10 cellular contexts compared by ENCODE assay signal in genomic region chr7:39709768-39710291, GRCh38.
DNase-seq lines count a peak whose midpoint lies in the region; ATAC-seq and TF ChIP-seq lines count a peak whose summit lies in the region.
"Had no signal": no experiment of that assay in that cellular context is flagged by ENCODE, and none has a peak within 500 bp of the region (broad histone marks: within the 10 kb centered on the region; RNA-seq: fewer than 3 reads in every experiment).

No MANE protein-coding gene starts in this region.

- intact Hi-C loops in aorta (cut with DNase I) (no loop called here), breast epithelium (cut with DNase I; ENCODE audit: low total_unique reads) (no loop called here)
- intact Hi-C loops in activated CD4-positive, alpha-beta memory T cell treated with anti-CD3 and anti-CD28 coated beads for 36 hours (cut with micrococcal nuclease): no loop called here

- TF ChIP-seq CTCF in breast epithelium (IDR thresholded peaks at IDR 0.05): no peak

- H3K4me3 ChIP-seq in aorta (ENCODE audit: low read length in 2 of 2) (no peak overlapping the region), breast epithelium (no peak overlapping the region)
- H3K4me3 ChIP-seq: BLaER1 treated with 17β-estradiol and CSF1 and Interleukin-3, amounts not matched to agents 10 nM and 100 nM; SJSA1 had no signal

- peaks cover 23% of the 10 kb centered on the region for H3K9me3 Mint-ChIP-seq in activated CD4-positive, alpha-beta memory T cell treated with anti-CD3 and anti-CD28 coated beads for 36 hours

- H3K36me3 Mint-ChIP-seq in activated CD4-positive, alpha-beta memory T cell treated with anti-CD3 and anti-CD28 coated beads for 36 hours: peaks cover 11% of the 10 kb centered on the region

- DNase-seq in AG08395 (ENCODE audit: low spot score) (peak; percentile 78), NCI-H2107 (lab: John Stamatoyannopoulos, UW) (peak; percentile 41), fibroblast of peridontal ligament (ENCODE audit: extremely low read depth) (peak; percentile 99), aorta (peak in 1 of 2 donors; percentile 62), breast epithelium (ENCODE audit: low spot score in 2 of 2) (no peak)
- no peak for DNase-seq in activated CD4-positive, alpha-beta memory T cell treated with anti-CD3 and anti-CD28 coated beads for 36 hours

- CTCF ChIA-PET in activated CD4-positive, alpha-beta memory T cell treated with anti-CD3 and anti-CD28 coated beads for 36 hours (lab: Charles Lee): interaction anchor here (2.3 kb wide), 1 partner anchor 36 kb away, joined by 5 read pairs; no protein-coding TSS in a partner anchor

- H3K27ac Mint-ChIP-seq in activated CD4-positive, alpha-beta memory T cell treated with anti-CD3 and anti-CD28 coated beads for 36 hours: no peak overlapping the region

- 12 to 29% methylated on average over 3 of the region's 3 CpGs for WGBS in aorta, 2 donors

- H3K4me1 Mint-ChIP-seq in activated CD4-positive, alpha-beta memory T cell treated with anti-CD3 and anti-CD28 coated beads for 36 hours (ENCODE audit: low read depth): no peaks in the 10 kb centered on the region

- H3K9me3 ChIP-seq in aorta (ENCODE audit: control insufficient read depth, low read length) (peaks cover 4% of the 10 kb centered on the region), breast epithelium (peaks cover 9 to 13% of the 10 kb centered on the region in 2 donors)

- TF ChIP-seq POLR2A in breast epithelium (IDR thresholded peaks at IDR 0.05): no peak

- ATAC-seq in GM21390 (IDR thresholded peaks at IDR 0.05; ENCODE audit: unreplicated experiment) (peak; percentile 64), aorta (ENCODE audit: low FRiP score) (peak; percentile 74), HG03565 (IDR thresholded peaks at IDR 0.05; ENCODE audit: unreplicated experiment) (no peak)

- no peaks in the 10 kb centered on the region for H3K27me3 Mint-ChIP-seq in activated CD4-positive, alpha-beta memory T cell treated with anti-CD3 and anti-CD28 coated beads for 36 hours

- no peak overlapping the region for H3K4me3 Mint-ChIP-seq in activated CD4-positive, alpha-beta memory T cell treated with anti-CD3 and anti-CD28 coated beads for 36 hours

- H3K27me3 ChIP-seq in aorta (ENCODE audit: control insufficient read depth in 1 of 2, insufficient read depth in 2 of 2, low read length in 1 of 2): no peaks in the 10 kb centered on the region
- no peaks in the 10 kb centered on the region for H3K27me3 ChIP-seq in breast epithelium
- H3K27me3 ChIP-seq: BLaER1 treated with 17β-estradiol and CSF1 and Interleukin-3, amounts not matched to agents 10 nM and 100 nM; SJSA1 had no signal

- H3K27ac ChIP-seq in aorta (ENCODE audit: low read depth in 1 of 2, low read length in 2 of 2) (no peak overlapping the region), breast epithelium (no peak overlapping the region)
- H3K27ac ChIP-seq: BLaER1 treated with 17β-estradiol and CSF1 and Interleukin-3, amounts not matched to agents 10 nM and 100 nM; SJSA1 had no signal

- POLR2A ChIA-PET in activated CD4-positive, alpha-beta memory T cell treated with anti-CD3 and anti-CD28 coated beads for 36 hours (lab: Charles Lee): no interaction called here

- no peaks in the 10 kb centered on the region for H3K4me1 ChIP-seq in aorta (ENCODE audit: control insufficient read depth in 1 of 2, insufficient read depth in 2 of 2, low read length in 2 of 2)
- no peaks in the 10 kb centered on the region for H3K4me1 ChIP-seq in breast epithelium
- H3K4me1 ChIP-seq: BLaER1 treated with 17β-estradiol and CSF1 and Interleukin-3, amounts not matched to agents 10 nM and 100 nM; SJSA1 had no signal

- H3K36me3 ChIP-seq in aorta (ENCODE audit: control insufficient read depth in 1 of 2, insufficient read depth in 2 of 2, low read length in 1 of 2): peaks cover 0 to 1% of the 10 kb centered on the region in 2 donors
- H3K36me3 ChIP-seq in breast epithelium: no peaks in the 10 kb centered on the region

Comparison
In these comparisons a context has a peak if more than half of its experiments do, and no peak if none do; other contexts are left out.
1. DNase-seq: peak in AG08395 (single experiment), NCI-H2107 (single experiment) and fibroblast of peridontal ligament (single experiment); none in breast epithelium (0 of 2) and activated CD4-positive, alpha-beta memory T cell treated with anti-CD3 and anti-CD28 coated beads for 36 hours (single experiment).